8 cellular contexts compared by ENCODE assay signal in the genomic region with DNA sequence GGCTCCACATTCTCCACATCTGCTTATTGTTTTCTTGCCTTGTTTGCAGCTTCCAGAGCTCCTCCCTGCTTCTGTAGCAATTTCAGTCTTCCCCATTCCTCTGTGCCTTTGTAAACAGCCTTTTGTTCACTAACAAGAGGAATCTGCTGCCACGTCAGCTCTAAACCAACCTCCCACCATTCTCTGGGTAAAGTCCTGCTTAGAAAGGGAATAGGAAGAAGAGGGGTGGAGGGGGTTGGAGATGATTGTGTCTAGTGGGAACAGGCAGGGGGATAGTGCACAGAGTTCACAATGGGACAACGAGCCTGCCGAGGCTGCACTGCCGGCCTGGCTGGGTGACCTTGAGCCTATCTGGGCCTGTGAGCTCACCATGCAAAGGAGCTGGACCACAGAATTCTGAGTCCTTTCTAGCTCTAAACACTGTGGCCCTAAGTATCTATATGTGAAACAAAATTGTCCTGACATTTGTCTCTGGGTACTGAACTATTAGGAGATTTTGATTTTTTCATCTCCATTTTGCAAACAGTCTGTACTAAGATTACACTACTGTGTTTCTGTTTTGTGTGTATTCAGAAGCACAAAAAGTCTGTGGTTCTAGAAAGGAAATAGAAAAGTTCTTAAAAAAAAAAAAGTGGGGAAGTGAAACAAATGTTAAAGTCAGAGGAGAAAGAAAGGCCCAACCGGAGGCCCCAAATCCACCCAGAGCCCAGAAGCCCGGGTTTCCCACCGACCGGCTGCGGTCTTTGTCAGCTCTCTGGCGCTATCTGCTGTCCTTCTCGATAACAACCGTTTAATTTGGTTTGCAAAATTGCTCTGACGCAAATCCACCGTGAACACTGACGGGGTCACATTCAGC. TPM values are rescaled to one million over a fixed set of nuclear protein-coding genes. Genes with fewer than 3 reads are reported as not detected.
DNase-seq lines count a peak whose midpoint lies in the region; ATAC-seq and TF ChIP-seq lines count a peak whose summit lies in the region.

No MANE protein-coding gene starts in this region.

- ATAC-seq in SK-N-SH treated with all-trans-retinoic acid at 6 μM for 48 hours: peak; percentile 91
- peak; percentile 86 to 88 for ATAC-seq in activated naive CD4-positive, alpha-beta T cell treated with anti-CD3 and anti-CD28 coated beads, Interleukin-2, amount 50 U/mL, for 72 hours

- intact Hi-C loops in head of caudate nucleus (cut with DNase I): loop anchor here (2.0 kb wide), 1 partner anchor 112 kb away; no protein-coding TSS in a partner anchor

- H3K4me1 Mint-ChIP-seq in type B pancreatic cell (ENCODE audit: unreplicated experiment): peaks cover 14% of the 10 kb centered on the region

- H3K4me3 Mint-ChIP-seq in type B pancreatic cell: peak overlapping the region; percentile 38

- peak; percentile 93 for DNase-seq in GM03348 (ENCODE audit: low spot score)
- DNase-seq in H4 (ENCODE audit: low spot score): peak; percentile 53
- peak in 1 of 2 donors; percentile 74 for DNase-seq in activated naive CD4-positive, alpha-beta T cell treated with anti-CD3 and anti-CD28 coated beads, Interleukin-2, amount 50 U/mL, for 72 hours (ENCODE audit: low spot score in 2 of 2)
- peak; percentile 74 to 94 (median 86) for DNase-seq in head of caudate nucleus
- peak; percentile 93 for DNase-seq in pons (ENCODE audit: low spot score)
- no peak for DNase-seq in type B pancreatic cell (ENCODE audit: extremely low spot score, unreplicated experiment)

- peak overlapping the region in 1 of 2 donors; percentile 53 for H3K27ac Mint-ChIP-seq in activated naive CD4-positive, alpha-beta T cell treated with anti-CD3 and anti-CD28 coated beads, Interleukin-2, amount 50 U/mL, for 72 hours
- peak overlapping the region; percentile 63 for H3K27ac Mint-ChIP-seq in type B pancreatic cell

- peak; percentile 71 for TF ChIP-seq CTCF in LNCAP (IDR thresholded peaks at IDR 0.05)
- TF ChIP-seq CTCF in type B pancreatic cell (conservative IDR thresholded peaks at IDR 0.05): peak; percentile 86

- no peaks in the 10 kb centered on the region for H3K9me3 Mint-ChIP-seq in activated naive CD4-positive, alpha-beta T cell treated with anti-CD3 and anti-CD28 coated beads, Interleukin-2, amount 50 U/mL, for 72 hours
- H3K9me3 Mint-ChIP-seq in type B pancreatic cell: no peaks in the 10 kb centered on the region

- peaks cover 20% of the 10 kb centered on the region for H3K27me3 Mint-ChIP-seq in type B pancreatic cell

- H3K36me3 Mint-ChIP-seq in activated naive CD4-positive, alpha-beta T cell treated with anti-CD3 and anti-CD28 coated beads, Interleukin-2, amount 50 U/mL, for 72 hours: no peaks in the 10 kb centered on the region
- H3K36me3 Mint-ChIP-seq in type B pancreatic cell: no peaks in the 10 kb centered on the region

TF ChIP-seq in SK-N-SH treated with all-trans-retinoic acid at 6 μM for 48 hours, 23 proteins besides CTCF, POLR2A, EP300 and RAD21:
- TF ChIP-seq SNAI2 (CRISPR knock-in tag; IDR thresholded peaks at IDR 0.05) (no peak), TCF4 (CRISPR knock-in tag; IDR thresholded peaks at IDR 0.05; ENCODE audit: borderline replicate concordance) (no peak), ZNF565 (CRISPR knock-in tag; conservative IDR thresholded peaks at IDR 0.05; ENCODE audit: low read depth) (no peak), PPARA (CRISPR knock-in tag; IDR thresholded peaks at IDR 0.05; ENCODE audit: borderline replicate concordance) (no peak), ZNF70 (CRISPR knock-in tag; IDR thresholded peaks at IDR 0.05) (no peak), ZFP3 (CRISPR knock-in tag; IDR thresholded peaks at IDR 0.05) (no peak), ZC3H10 (CRISPR knock-in tag; IDR thresholded peaks at IDR 0.05) (no peak), OSR1 (CRISPR knock-in tag; IDR thresholded peaks at IDR 0.05) (no peak), GLIS3 (CRISPR knock-in tag; IDR thresholded peaks at IDR 0.05) (no peak), ZNF8 (CRISPR knock-in tag; IDR thresholded peaks at IDR 0.05) (no peak), ZFP30 (CRISPR knock-in tag; IDR thresholded peaks at IDR 0.05) (no peak), BACH2 (CRISPR knock-in tag; IDR thresholded peaks at IDR 0.05; ENCODE audit: borderline replicate concordance) (no peak), CSDC2 (CRISPR knock-in tag; IDR thresholded peaks at IDR 0.05) (no peak), RARB (CRISPR knock-in tag; IDR thresholded peaks at IDR 0.05) (no peak)
- TF ChIP-seq, protein P1, sequence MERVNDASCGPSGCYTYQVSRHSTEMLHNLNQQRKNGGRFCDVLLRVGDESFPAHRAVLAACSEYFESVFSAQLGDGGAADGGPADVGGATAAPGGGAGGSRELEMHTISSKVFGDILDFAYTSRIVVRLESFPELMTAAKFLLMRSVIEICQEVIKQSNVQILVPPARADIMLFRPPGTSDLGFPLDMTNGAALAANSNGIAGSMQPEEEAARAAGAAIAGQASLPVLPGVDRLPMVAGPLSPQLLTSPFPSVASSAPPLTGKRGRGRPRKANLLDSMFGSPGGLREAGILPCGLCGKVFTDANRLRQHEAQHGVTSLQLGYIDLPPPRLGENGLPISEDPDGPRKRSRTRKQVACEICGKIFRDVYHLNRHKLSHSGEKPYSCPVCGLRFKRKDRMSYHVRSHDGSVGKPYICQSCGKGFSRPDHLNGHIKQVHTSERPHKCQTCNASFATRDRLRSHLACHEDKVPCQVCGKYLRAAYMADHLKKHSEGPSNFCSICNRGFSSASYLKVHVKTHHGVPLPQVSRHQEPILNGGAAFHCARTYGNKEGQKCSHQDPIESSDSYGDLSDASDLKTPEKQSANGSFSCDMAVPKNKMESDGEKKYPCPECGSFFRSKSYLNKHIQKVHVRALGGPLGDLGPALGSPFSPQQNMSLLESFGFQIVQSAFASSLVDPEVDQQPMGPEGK (CRISPR knock-in tag; IDR thresholded peaks at IDR 0.05; ENCODE audit: borderline replicate concordance): no peak
- TF ChIP-seq, protein P2, sequence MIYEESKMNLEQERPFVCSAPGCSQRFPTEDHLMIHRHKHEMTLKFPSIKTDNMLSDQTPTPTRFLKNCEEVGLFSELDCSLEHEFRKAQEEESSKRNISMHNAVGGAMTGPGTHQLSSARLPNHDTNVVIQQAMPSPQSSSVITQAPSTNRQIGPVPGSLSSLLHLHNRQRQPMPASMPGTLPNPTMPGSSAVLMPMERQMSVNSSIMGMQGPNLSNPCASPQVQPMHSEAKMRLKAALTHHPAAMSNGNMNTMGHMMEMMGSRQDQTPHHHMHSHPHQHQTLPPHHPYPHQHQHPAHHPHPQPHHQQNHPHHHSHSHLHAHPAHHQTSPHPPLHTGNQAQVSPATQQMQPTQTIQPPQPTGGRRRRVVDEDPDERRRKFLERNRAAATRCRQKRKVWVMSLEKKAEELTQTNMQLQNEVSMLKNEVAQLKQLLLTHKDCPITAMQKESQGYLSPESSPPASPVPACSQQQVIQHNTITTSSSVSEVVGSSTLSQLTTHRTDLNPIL (CRISPR knock-in tag; IDR thresholded peaks at IDR 0.05; ENCODE audit: low read depth): no peak
- TF ChIP-seq, protein P3, sequence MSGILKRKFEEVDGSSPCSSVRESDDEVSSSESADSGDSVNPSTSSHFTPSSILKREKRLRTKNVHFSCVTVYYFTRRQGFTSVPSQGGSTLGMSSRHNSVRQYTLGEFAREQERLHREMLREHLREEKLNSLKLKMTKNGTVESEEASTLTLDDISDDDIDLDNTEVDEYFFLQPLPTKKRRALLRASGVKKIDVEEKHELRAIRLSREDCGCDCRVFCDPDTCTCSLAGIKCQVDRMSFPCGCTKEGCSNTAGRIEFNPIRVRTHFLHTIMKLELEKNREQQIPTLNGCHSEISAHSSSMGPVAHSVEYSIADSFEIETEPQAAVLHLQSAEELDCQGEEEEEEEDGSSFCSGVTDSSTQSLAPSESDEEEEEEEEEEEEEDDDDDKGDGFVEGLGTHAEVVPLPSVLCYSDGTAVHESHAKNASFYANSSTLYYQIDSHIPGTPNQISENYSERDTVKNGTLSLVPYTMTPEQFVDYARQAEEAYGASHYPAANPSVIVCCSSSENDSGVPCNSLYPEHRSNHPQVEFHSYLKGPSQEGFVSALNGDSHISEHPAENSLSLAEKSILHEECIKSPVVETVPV (CRISPR knock-in tag; IDR thresholded peaks at IDR 0.05): no peak

RNA-seq across cellular contexts. Expression of a gene that starts 1.4 kb away (rescaled TPM):
- total RNA-seq in H4 (2014; rRNA removed; shearing (Covaris generic)): 0.02 TPM in 1 of 2 replicates, not detected in the other
- total RNA-seq in activated naive CD4-positive, alpha-beta T cell treated with anti-CD3 and anti-CD28 coated beads, Interleukin-2, amount 50 U/mL, for 72 hours: not detected
- 0.48 TPM in 1 of 2 replicates, not detected in the other for total RNA-seq in type B pancreatic cell (ENCODE audit: low replicate concordance)

RNA-seq across cellular contexts. Expression of a gene that starts 34.1 kb away (rescaled TPM):
- total RNA-seq in H4 (2014; rRNA removed; shearing (Covaris generic)): 146 and 196 TPM in 2 replicates
- total RNA-seq in activated naive CD4-positive, alpha-beta T cell treated with anti-CD3 and anti-CD28 coated beads, Interleukin-2, amount 50 U/mL, for 72 hours: 10 to 100 TPM; 30.2 to 32.1 TPM
- total RNA-seq in type B pancreatic cell (ENCODE audit: low replicate concordance): 32.7 and 34.0 TPM in 2 replicates
